In genomic region chr5:122164070-122164435, GRCh38 we compare ENCODE assay signal across 21 cellular contexts. TPM values are rescaled to one million over a fixed set of nuclear protein-coding genes. Genes with fewer than 3 reads are reported as not detected.
DNase-seq lines count a peak whose midpoint lies in the region; ATAC-seq and TF ChIP-seq lines count a peak whose summit lies in the region.
"Had no signal": no experiment of that assay in that cellular context is flagged by ENCODE, and none has a peak within 500 bp of the region (broad histone marks: within the 10 kb centered on the region; RNA-seq: fewer than 3 reads in every experiment).

No MANE protein-coding gene starts in this region.

- H3K4me3 Mint-ChIP-seq in mesothelial cell of epicardium, result no peak overlapping the region
- H3K4me3 Mint-ChIP-seq: activated CD4-positive, alpha-beta memory T cell treated with anti-CD3 and anti-CD28 coated beads for 36 hours; activated T-cell treated with anti-CD3 and anti-CD28 coated beads, Interleukin-2, amount 50 U/mL, for 4 hours; endodermal cell had no signal

- H3K4me1 Mint-ChIP-seq in mesothelial cell of epicardium, result peaks cover 13% of the 10 kb centered on the region

- no peak for DNase-seq in left ventricle myocardium inferior
- no peak for DNase-seq in Right ventricle myocardium superior
- no peak for DNase-seq in coronary artery (ENCODE audit: low spot score)
- no peak for DNase-seq in mesothelial cell of epicardium (ENCODE audit: low spot score in 2 of 2, unreplicated experiment in 2 of 2)
- DNase-seq in activated naive CD4-positive, alpha-beta T cell treated with anti-CD3 and anti-CD28 coated beads, Interleukin-2, amount 50 U/mL, for 72 hours (ENCODE audit: low spot score in 2 of 2), result no peak
- no peak for DNase-seq in OCI-M2 (lab: John Stamatoyannopoulos, UW; ENCODE audit: unreplicated experiment)
- no peak for DNase-seq in AG08395 (ENCODE audit: low spot score)
- DNase-seq: 8988T; activated CD4-positive, alpha-beta memory T cell treated with anti-CD3 and anti-CD28 coated beads for 36 hours; activated T-cell treated with anti-CD3 and anti-CD28 coated beads, Interleukin-2, amount 50 U/mL, for 4 hours; DMS53; endodermal cell; Kasumi-1; NCI-H1417; sigmoid colon; stimulated activated CD4-positive, alpha-beta T cell treated with anti-CD3 and anti-CD28 coated beads, Interleukin-2, amount 100 ng/mL, for 48 hours; testis had no signal

- H3K27ac ChIP-seq in left ventricle myocardium inferior (replicated peaks), result peak overlapping the region; percentile 13
- peak overlapping the region; percentile 43 to 81 for H3K27ac ChIP-seq in coronary artery
- H3K27ac ChIP-seq: C4-2B, testis had no signal

- peaks cover 3% of the 10 kb centered on the region for H3K9me3 Mint-ChIP-seq in mesothelial cell of epicardium
- H3K9me3 Mint-ChIP-seq in activated naive CD4-positive, alpha-beta T cell treated with anti-CD3 and anti-CD28 coated beads, Interleukin-2, amount 50 U/mL, for 72 hours, result peaks cover 0 to 4% of the 10 kb centered on the region in 2 donors
- H3K9me3 Mint-ChIP-seq: activated CD4-positive, alpha-beta memory T cell treated with anti-CD3 and anti-CD28 coated beads for 36 hours; activated T-cell treated with anti-CD3 and anti-CD28 coated beads, Interleukin-2, amount 50 U/mL, for 4 hours; endodermal cell had no signal

- H3K4me1 ChIP-seq in left ventricle myocardium inferior, result peaks cover 5% of the 10 kb centered on the region
- H3K4me1 ChIP-seq: testis had no signal

- H3K4me3 ChIP-seq in left ventricle myocardium inferior, result no peak overlapping the region
- no peak overlapping the region for H3K4me3 ChIP-seq in coronary artery
- H3K4me3 ChIP-seq: ovary, sigmoid colon, testis had no signal

- ATAC-seq in Right ventricle myocardium superior (ENCODE audit: poor library complexity) (no peak), HG02763 (IDR thresholded peaks at IDR 0.05; ENCODE audit: unreplicated experiment) (no peak)
- no peak for ATAC-seq in activated naive CD4-positive, alpha-beta T cell treated with anti-CD3 and anti-CD28 coated beads, Interleukin-2, amount 50 U/mL, for 72 hours
- ATAC-seq: activated T-cell treated with anti-CD3 and anti-CD28 coated beads, Interleukin-2, amount 50 U/mL, for 4 hours had no signal

- intact Hi-C loops in left ventricle myocardium inferior (cut with micrococcal nuclease) (no loop called here), Right ventricle myocardium superior (cut with DNase I) (no loop called here)

- TF ChIP-seq CTCF in left ventricle myocardium inferior (IDR thresholded peaks at IDR 0.05; ENCODE audit: borderline replicate concordance) (no peak), coronary artery (IDR thresholded peaks at IDR 0.05) (no peak), mesothelial cell of epicardium (IDR thresholded peaks at IDR 0.05; ENCODE audit: unreplicated experiment) (no peak)

- H3K27me3 Mint-ChIP-seq in mesothelial cell of epicardium (ENCODE audit: low read depth), result peaks cover 1% of the 10 kb centered on the region

- no peaks in the 10 kb centered on the region for H3K36me3 ChIP-seq in left ventricle myocardium inferior
- H3K36me3 ChIP-seq: ovary, sigmoid colon had no signal

- peak overlapping the region; percentile 4 for H3K27ac Mint-ChIP-seq in mesothelial cell of epicardium
- H3K27ac Mint-ChIP-seq in activated naive CD4-positive, alpha-beta T cell treated with anti-CD3 and anti-CD28 coated beads, Interleukin-2, amount 50 U/mL, for 72 hours, result no peak overlapping the region
- H3K27ac Mint-ChIP-seq: activated CD4-positive, alpha-beta memory T cell treated with anti-CD3 and anti-CD28 coated beads for 36 hours; endodermal cell had no signal

- no peaks in the 10 kb centered on the region for H3K27me3 ChIP-seq in left ventricle myocardium inferior (ENCODE audit: low read depth)
- H3K27me3 ChIP-seq: ovary, sigmoid colon, testis had no signal

- no peaks in the 10 kb centered on the region for H3K9me3 ChIP-seq in left ventricle myocardium inferior (replicated peaks)
- H3K9me3 ChIP-seq: ovary, sigmoid colon, testis had no signal

- no peaks in the 10 kb centered on the region for H3K36me3 Mint-ChIP-seq in mesothelial cell of epicardium
- H3K36me3 Mint-ChIP-seq in activated naive CD4-positive, alpha-beta T cell treated with anti-CD3 and anti-CD28 coated beads, Interleukin-2, amount 50 U/mL, for 72 hours, result peaks cover 0 to 4% of the 10 kb centered on the region in 2 donors
- H3K36me3 Mint-ChIP-seq: activated CD4-positive, alpha-beta memory T cell treated with anti-CD3 and anti-CD28 coated beads for 36 hours had no signal

RNA-seq across cellular contexts. Expression of gene ZNF474, which starts 34.7 kb away (rescaled TPM):
- total RNA-seq in left ventricle myocardium inferior, result not detected
- not detected for total RNA-seq in Right ventricle myocardium superior
- 0.29 to 0.98 TPM (median 0.41 TPM) in 3 replicates for total RNA-seq in mesothelial cell of epicardium
- under 1 TPM in 1 of 2 donors, not detected in 1; 0.12 TPM for total RNA-seq in activated naive CD4-positive, alpha-beta T cell treated with anti-CD3 and anti-CD28 coated beads, Interleukin-2, amount 50 U/mL, for 72 hours
- total RNA-seq: activated CD4-positive, alpha-beta memory T cell treated with anti-CD3 and anti-CD28 coated beads for 36 hours; H7 had no signal
